In genomic region chr2:218404351-218405145, GRCh38 we compare ENCODE assay signal across 12 cellular contexts. TPM values are rescaled to one million over a fixed set of nuclear protein-coding genes. Genes with fewer than 3 reads are reported as not detected.
DNase-seq lines count a peak whose midpoint lies in the region; ATAC-seq, FAIRE-seq and TF ChIP-seq lines count a peak whose summit lies in the region.
"Had no signal": no experiment of that assay in that cellular context is flagged by ENCODE, and none has a peak within 500 bp of the region (broad histone marks: within the 10 kb centered on the region; RNA-seq: fewer than 3 reads in every experiment).

No MANE protein-coding gene starts in this region.

- CTCF ChIA-PET in GM12878 (lab: Yijun Ruan, JAX): interaction anchor here (0.7 to 1.4 kb wide), 7 partner anchors 8 to 283 kb away, joined by 3 to 4 read pairs (median 3); no protein-coding TSS in a partner anchor

- POLR2A ChIA-PET in GM12878 (lab: Charles Lee): interaction anchor here (2.5 kb wide), 1 partner anchor 8 kb away, joined by 8 read pairs; no protein-coding TSS in a partner anchor

- H3K27me3 ChIP-seq in GM12878 (replicated peaks in 1 of 2; ENCODE audit: control insufficient read depth in 2 of 2, insufficient read depth in 2 of 2, low read length in 1 of 2) (no peaks in the 10 kb centered on the region), mucosa of rectum (ENCODE audit: control insufficient read depth in 2 of 2, insufficient read depth in 2 of 2, low read length in 2 of 2) (no peaks in the 10 kb centered on the region), thyroid gland (no peaks in the 10 kb centered on the region)

- H2AFZ ChIP-seq in GM12878 (ENCODE audit: control insufficient read depth, low read depth, low read length): no peak overlapping the region

- ATAC-seq in GM12878: no peak
- ATAC-seq in GM18909 (IDR thresholded peaks at IDR 0.05; ENCODE audit: poor library complexity, unreplicated experiment): no peak

- intact Hi-C loops in activated CD4-positive, alpha-beta T cell treated with anti-CD3 and anti-CD28 coated beads, Interleukin-2, amount 10 ng/mL, durations not matched to agents 24 days and 14 days (cut with micrococcal nuclease): loop anchor here (5.0 kb wide), 2 partner anchors 63 to 113 kb away; no protein-coding TSS in a partner anchor
- intact Hi-C loops in GM12878 (cut with micrococcal nuclease; ENCODE audit: unreplicated experiment) (no loop called here), thyroid gland (cut with DNase I) (loop anchor here (5.0 to 10.0 kb wide), 4 partner anchors 63 to 250 kb away; partner anchors contain the start of genes AAMP, BCS1L, CNOT9 and PNKD)

- in situ Hi-C loops in GM12878 (cut with MboI): loop anchor here (5.0 to 10.0 kb wide), 2 partner anchors 243 to 440 kb away; no protein-coding TSS in a partner anchor

- peaks cover 48% of the 10 kb centered on the region for H3K4me1 Mint-ChIP-seq in activated CD4-positive, alpha-beta T cell treated with anti-CD3 and anti-CD28 coated beads, Interleukin-2, amount 10 ng/mL, durations not matched to agents 24 days and 14 days

- RAD21 ChIA-PET in GM12878 (lab: Charles Lee; ENCODE audit: unreplicated experiment): interaction anchor here (0.7 to 1.0 kb wide), 2 partner anchors 131 kb away, joined by 3 to 4 read pairs; no protein-coding TSS in a partner anchor

- H3K27ac ChIP-seq in GM12878 (ENCODE audit: control insufficient read depth, insufficient read depth): no peak overlapping the region
- H3K27ac ChIP-seq in mucosa of rectum (ENCODE audit: low read depth in 2 of 2, low read length in 2 of 2): peak overlapping the region; percentile 94
- H3K27ac ChIP-seq in thyroid gland: peak overlapping the region in 2 of 3 donors; percentile 57 to 81

- TF ChIP-seq CTCF in GM12878 (IDR thresholded peaks at IDR 0.05 in 2 of 3, conservative IDR thresholded peaks at IDR 0.05 in 1 of 3; ENCODE audit: control insufficient read depth in 2 of 3, extremely low read depth in 1 of 3, insufficient read depth in 1 of 3, low read depth in 3 of 3, low read length in 3 of 3) (no peak), thyroid gland (IDR thresholded peaks at IDR 0.05) (no peak)

- no peaks in the 10 kb centered on the region for H3K27me3 Mint-ChIP-seq in activated CD4-positive, alpha-beta T cell treated with anti-CD3 and anti-CD28 coated beads, Interleukin-2, amount 10 ng/mL, durations not matched to agents 24 days and 14 days

- SMC1A ChIA-PET in GM12878 (lab: Charles Lee; ENCODE audit: uncharacterized antibody, unreplicated experiment): interaction anchor here (0.5 to 1.1 kb wide), 3 partner anchors 19 to 103 kb away, joined by 3 to 4 read pairs (median 4); no protein-coding TSS in a partner anchor

- H3K4me3 ChIP-seq in GM12878: no peak overlapping the region
- no peak overlapping the region for H3K4me3 ChIP-seq in mucosa of rectum (ENCODE audit: low read length in 2 of 2)
- no peak overlapping the region for H3K4me3 ChIP-seq in thyroid gland (replicated peaks in 1 of 3)

- H3K4me2 ChIP-seq in GM12878 (ENCODE audit: control insufficient read depth, insufficient read depth): no peak overlapping the region

- H3K36me3 ChIP-seq in GM12878 (ENCODE audit: control insufficient read depth in 2 of 2, insufficient read depth in 2 of 2, low read length in 1 of 2): peaks cover 7 to 10% of the 10 kb centered on the region in 2 experiments; a peak in 3 of 4 replicates
- H3K36me3 ChIP-seq in mucosa of rectum (ENCODE audit: control insufficient read depth in 2 of 2, insufficient read depth in 2 of 2, low read length in 2 of 2): peaks cover 25 to 32% of the 10 kb centered on the region in 2 donors
- H3K36me3 ChIP-seq in thyroid gland: peaks cover 31 to 41% of the 10 kb centered on the region in 2 donors

- H3K4me1 ChIP-seq in GM12878 (ENCODE audit: control insufficient read depth, insufficient read depth, low read length) (peaks cover 32% of the 10 kb centered on the region), mucosa of rectum (ENCODE audit: control insufficient read depth in 2 of 2, insufficient read depth in 2 of 2, low read length in 2 of 2) (peaks cover 36 to 38% of the 10 kb centered on the region in 2 donors), thyroid gland (peaks cover 36 to 50% of the 10 kb centered on the region in 2 donors)

- no peak for FAIRE-seq in GM12878 (lab: Jason Lieb, UNC)

- no peak overlapping the region for H3K4me3 Mint-ChIP-seq in activated CD4-positive, alpha-beta T cell treated with anti-CD3 and anti-CD28 coated beads, Interleukin-2, amount 10 ng/mL, durations not matched to agents 24 days and 14 days

- WGBS in GM12878 (ENCODE audit: insufficient coverage, insufficient replicate concordance, low lambda C conversion rate, missing lambda C conversion rate): 72% methylated on average over 17 of the region's 18 CpGs
- 47 to 66% methylated on average over 7 to 9 of the region's 18 CpGs for WGBS in thyroid gland, 2 donors

- DNase-seq in activated CD4-positive, alpha-beta T cell treated with anti-CD3 and anti-CD28 coated beads, Interleukin-2, amount 10 ng/mL, durations not matched to agents 24 days and 14 days: no peak
- DNase-seq in activated CD4-positive, alpha-beta T cell treated with anti-CD3 and anti-CD28 coated beads, Interleukin-2, amount 50 U/mL, for 48 hours: no peak
- DNase-seq in GM12878 (ENCODE audit: low read depth, low spot score): no peak
- DNase-seq in thyroid gland: no peak
- DNase-seq in amygdala (lab: John Stamatoyannopoulos, UW): no peak
- DNase-seq in NOMO-1 (lab: John Stamatoyannopoulos, UW; ENCODE audit: unreplicated experiment in 2 of 2): no peak
- DNase-seq: ACHN; activated CD4-positive, alpha-beta T cell treated with anti-CD3 and anti-CD28 coated beads, Interleukin-2, amount 50 U/mL, for 4 hours; dermis blood vessel endothelial cell; MM.1S had no signal

- no peak for TF ChIP-seq RAD21 in GM12878 (IDR thresholded peaks at IDR 0.05; ENCODE audit: insufficient read depth, low read depth, low read length)

- H3K79me2 ChIP-seq in GM12878 (ENCODE audit: control insufficient read depth, insufficient read depth, low read length): peaks cover 23% of the 10 kb centered on the region

- no peak for TF ChIP-seq EP300 in GM12878 (IDR thresholded peaks at IDR 0.05; ENCODE audit: borderline replicate concordance in 1 of 2, control insufficient read depth in 1 of 2, low read depth in 2 of 2, low read length in 2 of 2)

- H3K9me3 Mint-ChIP-seq in activated CD4-positive, alpha-beta T cell treated with anti-CD3 and anti-CD28 coated beads, Interleukin-2, amount 10 ng/mL, durations not matched to agents 24 days and 14 days: no peaks in the 10 kb centered on the region

- H3K9ac ChIP-seq in GM12878 (ENCODE audit: control insufficient read depth, insufficient read depth, low read length) (no peak overlapping the region), mucosa of rectum (ENCODE audit: low read depth in 1 of 2, low read length in 2 of 2) (no peak overlapping the region)

- no TSS peak for BruUV-seq in GM12878 (replicated peaks; lab: Mats Ljungman, UMichigan)

- peak overlapping the region; percentile 45 for H3K27ac Mint-ChIP-seq in activated CD4-positive, alpha-beta T cell treated with anti-CD3 and anti-CD28 coated beads, Interleukin-2, amount 10 ng/mL, durations not matched to agents 24 days and 14 days

- H4K20me1 ChIP-seq in GM12878 (ENCODE audit: control insufficient read depth, insufficient read depth): peaks cover 4% of the 10 kb centered on the region; the same call in 1 of the 2 replicates

- TF ChIP-seq POLR2A in GM12878 (IDR thresholded peaks at IDR 0.05; ENCODE audit: low read depth, low read length) (no peak; the same call in 1 of the 2 replicates), thyroid gland (IDR thresholded peaks at IDR 0.05) (no peak)

- no peaks in the 10 kb centered on the region for H3K9me3 ChIP-seq in GM12878 (replicated peaks; ENCODE audit: control insufficient read depth, insufficient read depth, low read length)
- no peaks in the 10 kb centered on the region for H3K9me3 ChIP-seq in mucosa of rectum (ENCODE audit: control insufficient read depth in 2 of 2, low read length in 2 of 2)
- no peaks in the 10 kb centered on the region for H3K9me3 ChIP-seq in thyroid gland

- peaks cover 31% of the 10 kb centered on the region for H3K36me3 Mint-ChIP-seq in activated CD4-positive, alpha-beta T cell treated with anti-CD3 and anti-CD28 coated beads, Interleukin-2, amount 10 ng/mL, durations not matched to agents 24 days and 14 days (ENCODE audit: low read depth)

RNA-seq across cellular contexts. Expression of gene CTDSP1, which starts 4.9 kb away (rescaled TPM):
- total RNA-seq in activated CD4-positive, alpha-beta T cell treated with anti-CD3 and anti-CD28 coated beads, Interleukin-2, amount 10 ng/mL, durations not matched to agents 24 days and 14 days: 103 and 106 TPM in 2 replicates
- 73.6 and 91.2 TPM in 2 replicates for total RNA-seq in GM12878 (2013; cell fraction: nucleolus; rRNA removed)
- total RNA-seq in GM12878 (2014; rRNA removed): 52.5 and 56.5 TPM in 2 replicates
- 30.9 and 32.5 TPM in 2 replicates for total RNA-seq in GM12878 (2014; rRNA removed; fragmentation: Illumina TruSeq; extraction: Trizol)
- total RNA-seq in GM12878 (2021): 71.2 and 75.9 TPM in 2 replicates
- polyA plus RNA-seq in GM12878 (2011; ENCODE audit: low read depth): 22.2 TPM
- 37.1 and 75.5 TPM in 2 replicates for polyA plus RNA-seq in GM12878 (2011; rRNA removed)
- 98.4 and 116 TPM in 2 replicates for polyA plus RNA-seq in GM12878 (2011; cell fraction: cytosol; rRNA removed)
- polyA plus RNA-seq in GM12878 (2011; cell fraction: nucleus; rRNA removed): 462 and 514 TPM in 2 replicates
- polyA plus RNA-seq in GM12878 (2012): 47.9 and 48.0 TPM in 2 replicates
- polyA plus RNA-seq in GM12878 (2014; fragmentation: Illumina TruSeq; extraction: Trizol): 12.5 and 36.4 TPM in 2 replicates
- 1 to 10 TPM; 3.0 to 6.2 TPM for polyA plus RNA-seq in GM12878 (2014; fragmentation: Nextera tagmentation; extraction: Ambion mirVana)
- polyA plus RNA-seq in GM12878 (2014; rRNA removed): 72.7 and 83.1 TPM in 2 replicates
- 10 to 100 TPM; 13.7 to 15.6 TPM for polyA plus RNA-seq in GM12878 (2016; fragmentation: Nextera tagmentation; extraction: Ambion mirVana)
- 53.1 and 87.5 TPM in 2 replicates for polyA minus RNA-seq in GM12878 (2011; rRNA and poly(A)+ RNA removed)
- polyA minus RNA-seq in GM12878 (2011; cell fraction: cytosol; rRNA and poly(A)+ RNA removed): 22.9 and 28.7 TPM in 2 replicates
- 85.7 and 129 TPM in 2 replicates for polyA minus RNA-seq in GM12878 (2011; cell fraction: nucleus; rRNA and poly(A)+ RNA removed)
- total RNA-seq in thyroid gland: 100 to 1,000 TPM; 105 to 152 (median 127) TPM

RNA-seq across cellular contexts. Expression of gene VIL1, which starts 14.4 kb away (rescaled TPM):
- total RNA-seq in activated CD4-positive, alpha-beta T cell treated with anti-CD3 and anti-CD28 coated beads, Interleukin-2, amount 10 ng/mL, durations not matched to agents 24 days and 14 days: not detected in 2 replicates
- 0.07 TPM in 1 of 2 replicates, not detected in the other for total RNA-seq in GM12878 (2013; cell fraction: nucleolus; rRNA removed)
- 0.16 and 0.34 TPM in 2 replicates for total RNA-seq in GM12878 (2014; rRNA removed)
- total RNA-seq in GM12878 (2014; rRNA removed; fragmentation: Illumina TruSeq; extraction: Trizol): 0.05 and 0.09 TPM in 2 replicates
- 0.13 and 0.62 TPM in 2 replicates for total RNA-seq in GM12878 (2021)
- 0.20 TPM for polyA plus RNA-seq in GM12878 (2011; ENCODE audit: low read depth)
- polyA plus RNA-seq in GM12878 (2011; rRNA removed): 0.61 and 1.9 TPM in 2 replicates
- 4.0 and 4.9 TPM in 2 replicates for polyA plus RNA-seq in GM12878 (2011; cell fraction: cytosol; rRNA removed)
- 4.4 and 8.0 TPM in 2 replicates for polyA plus RNA-seq in GM12878 (2011; cell fraction: nucleus; rRNA removed)
- 0.14 and 0.74 TPM in 2 replicates for polyA plus RNA-seq in GM12878 (2012)
- polyA plus RNA-seq in GM12878 (2014; fragmentation: Illumina TruSeq; extraction: Trizol): 0.07 TPM in 1 of 2 replicates, not detected in the other
- polyA plus RNA-seq in GM12878 (2014; fragmentation: Nextera tagmentation; extraction: Ambion mirVana): 1 to 10 TPM in 1 of 2 experiments, under 1 TPM in 1; 0.66 to 1.1 TPM
- 0.03 TPM in 2 replicates for polyA plus RNA-seq in GM12878 (2014; rRNA removed)
- under 1 TPM; 0.12 to 0.33 TPM for polyA plus RNA-seq in GM12878 (2016; fragmentation: Nextera tagmentation; extraction: Ambion mirVana)
- polyA minus RNA-seq in GM12878 (2011; rRNA and poly(A)+ RNA removed): 5.5 and 6.8 TPM in 2 replicates
- polyA minus RNA-seq in GM12878 (2011; cell fraction: cytosol; rRNA and poly(A)+ RNA removed): 1.6 and 2.3 TPM in 2 replicates
- polyA minus RNA-seq in GM12878 (2011; cell fraction: nucleus; rRNA and poly(A)+ RNA removed): 0.60 and 3.2 TPM in 2 replicates
- total RNA-seq in thyroid gland: not detected
- total RNA-seq: dermis blood vessel endothelial cell had no signal

RNA-seq across cellular contexts. Expression of gene SLC11A1, which starts 22.5 kb away (rescaled TPM):
- total RNA-seq in activated CD4-positive, alpha-beta T cell treated with anti-CD3 and anti-CD28 coated beads, Interleukin-2, amount 10 ng/mL, durations not matched to agents 24 days and 14 days: 0.12 and 0.19 TPM in 2 replicates
- total RNA-seq in GM12878 (2013; cell fraction: nucleolus; rRNA removed): 0.42 and 0.73 TPM in 2 replicates
- total RNA-seq in GM12878 (2014; rRNA removed) (0.11 and 0.28 TPM in 2 replicates), GM12878 (2014; rRNA removed; fragmentation: Illumina TruSeq; extraction: Trizol) (0.05 and 0.13 TPM in 2 replicates), GM12878 (2021) (0.38 and 0.56 TPM in 2 replicates), thyroid gland (10 to 100 TPM in 2 of 4 donors, 1 to 10 TPM in 2; 1.7 to 14.5 (median 10.1) TPM)
- not detected for polyA plus RNA-seq in GM12878 (2011; ENCODE audit: low read depth)
- polyA plus RNA-seq in GM12878 (2011; rRNA removed) (0.06 and 0.11 TPM in 2 replicates), GM12878 (2014; fragmentation: Illumina TruSeq; extraction: Trizol) (0.04 TPM in 1 of 2 replicates, not detected in the other), GM12878 (2014; fragmentation: Nextera tagmentation; extraction: Ambion mirVana) (under 1 TPM; 0.03 to 0.07 TPM), GM12878 (2014; rRNA removed) (0.09 and 0.22 TPM in 2 replicates), GM12878 (2016; fragmentation: Nextera tagmentation; extraction: Ambion mirVana) (under 1 TPM; 0.15 to 0.18 TPM)
- polyA plus RNA-seq in GM12878 (2011; cell fraction: cytosol; rRNA removed): 0.25 and 0.32 TPM in 2 replicates
- polyA plus RNA-seq in GM12878 (2011; cell fraction: nucleus; rRNA removed): 0.90 and 1.4 TPM in 2 replicates
- 0.08 and 0.15 TPM in 2 replicates for polyA plus RNA-seq in GM12878 (2012)
- polyA minus RNA-seq in GM12878 (2011; rRNA and poly(A)+ RNA removed): 0.67 TPM in 1 of 2 replicates, not detected in the other
- polyA minus RNA-seq in GM12878 (2011; cell fraction: cytosol; rRNA and poly(A)+ RNA removed): 0.42 and 0.94 TPM in 2 replicates
- 1.1 TPM in 2 replicates for polyA minus RNA-seq in GM12878 (2011; cell fraction: nucleus; rRNA and poly(A)+ RNA removed)

RNA-seq across cellular contexts. Expression of gene CATIP, which starts 47.9 kb away (rescaled TPM):
- not detected in 2 replicates for total RNA-seq in activated CD4-positive, alpha-beta T cell treated with anti-CD3 and anti-CD28 coated beads, Interleukin-2, amount 10 ng/mL, durations not matched to agents 24 days and 14 days
- not detected in 2 replicates for total RNA-seq in GM12878 (2013; cell fraction: nucleolus; rRNA removed)
- not detected in 2 replicates for total RNA-seq in GM12878 (2014; rRNA removed)
- not detected in 2 replicates for total RNA-seq in GM12878 (2014; rRNA removed; fragmentation: Illumina TruSeq; extraction: Trizol)
- total RNA-seq in GM12878 (2021): not detected in 2 replicates
- polyA plus RNA-seq in GM12878 (2011; ENCODE audit: low read depth): not detected
- not detected in 2 replicates for polyA plus RNA-seq in GM12878 (2011; rRNA removed)
- not detected in 2 replicates for polyA plus RNA-seq in GM12878 (2011; cell fraction: cytosol; rRNA removed)
- 0.26 TPM in 1 of 2 replicates, not detected in the other for polyA plus RNA-seq in GM12878 (2011; cell fraction: nucleus; rRNA removed)
- 0.04 and 0.05 TPM in 2 replicates for polyA plus RNA-seq in GM12878 (2012)
- not detected in 2 replicates for polyA plus RNA-seq in GM12878 (2014; fragmentation: Illumina TruSeq; extraction: Trizol)
- polyA plus RNA-seq in GM12878 (2014; fragmentation: Nextera tagmentation; extraction: Ambion mirVana): under 1 TPM; 0.04 to 0.05 TPM
- polyA plus RNA-seq in GM12878 (2014; rRNA removed): not detected in 2 replicates
- under 1 TPM in 1 of 2 experiments, not detected in 1; 0.11 TPM for polyA plus RNA-seq in GM12878 (2016; fragmentation: Nextera tagmentation; extraction: Ambion mirVana)
- not detected in 2 replicates for polyA minus RNA-seq in GM12878 (2011; rRNA and poly(A)+ RNA removed)
- polyA minus RNA-seq in GM12878 (2011; cell fraction: cytosol; rRNA and poly(A)+ RNA removed): not detected in 2 replicates
- not detected in 2 replicates for polyA minus RNA-seq in GM12878 (2011; cell fraction: nucleus; rRNA and poly(A)+ RNA removed)
- total RNA-seq in thyroid gland: 1 to 10 TPM in 3 of 4 donors, under 1 TPM in 1; 0.54 to 5.5 (median 2.9) TPM
